11 cellular contexts compared by ENCODE assay signal in the genomic region with DNA sequence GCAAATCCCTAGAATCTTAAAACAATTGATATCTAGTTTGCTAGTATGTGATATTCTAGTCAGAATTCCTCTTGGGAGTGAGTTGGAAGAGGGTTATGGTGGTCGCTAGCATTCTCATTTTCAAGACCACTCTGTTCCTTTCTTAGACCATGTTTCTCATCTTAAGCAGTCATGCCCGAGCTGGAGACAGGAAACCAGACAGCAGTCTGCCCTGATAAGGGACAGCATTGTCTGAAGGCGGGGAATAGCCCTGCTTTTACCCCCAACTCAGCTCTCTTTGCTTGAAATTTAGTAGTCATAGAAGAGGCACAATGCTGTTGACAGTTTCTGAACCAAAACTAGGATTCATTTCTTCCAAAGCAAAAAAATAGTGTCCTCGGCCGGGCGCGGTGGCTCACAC. TPM values are rescaled to one million over a fixed set of nuclear protein-coding genes. Genes with fewer than 3 reads are reported as not detected.
DNase-seq lines count a peak whose midpoint lies in the region; ATAC-seq and TF ChIP-seq lines count a peak whose summit lies in the region.
"Had no signal": no experiment of that assay in that cellular context is flagged by ENCODE, and none has a peak within 500 bp of the region (broad histone marks: within the 10 kb centered on the region; RNA-seq: fewer than 3 reads in every experiment).

No MANE protein-coding gene starts in this region.

- H3K4me1 ChIP-seq in ascending aorta (peaks cover 36 to 63% of the 10 kb centered on the region in 2 donors), liver (ENCODE audit: control insufficient read depth in 4 of 4, insufficient read depth in 4 of 4, low read length in 3 of 4) (peaks cover 26 to 85% (median 73%) of the 10 kb centered on the region in 4 donors), stomach (peaks cover 61 to 87% (median 79%) of the 10 kb centered on the region in 4 donors)

- no peak overlapping the region for H3K9ac ChIP-seq in liver (ENCODE audit: low read depth in 1 of 2, low read length in 2 of 2)

- no peak for TF ChIP-seq CTCF in ascending aorta (IDR thresholded peaks at IDR 0.05)
- TF ChIP-seq CTCF in liver (IDR thresholded peaks at IDR 0.05; ENCODE audit: low read depth, low read length, missing input control): no peak
- no peak for TF ChIP-seq CTCF in stomach (IDR thresholded peaks at IDR 0.05)

- intact Hi-C loops in ascending aorta (cut with DNase I): loop anchor here (10.0 kb wide), 2 partner anchors 376 to 774 kb away; partner anchors contain the start of gene TBC1D1
- intact Hi-C loops in stomach (cut with DNase I; ENCODE audit: low total_unique reads): no loop called here

- H3K4me3 ChIP-seq in ascending aorta (peak overlapping the region; percentile 20 to 35), liver (ENCODE audit: low read depth in 1 of 3, low read length in 3 of 3) (no peak overlapping the region), stomach (peak overlapping the region in 2 of 4 donors; percentile 0 to 5)

- WGBS in liver: 75% methylated on average over 7 of the region's 7 CpGs
- 60 to 75% (median 75%) methylated on average over 7 of the region's 7 CpGs for WGBS in stomach, 5 donors

- ATAC-seq in HG03025 (IDR thresholded peaks at IDR 0.05; ENCODE audit: low FRiP score, unreplicated experiment) (no peak), HG02588 (IDR thresholded peaks at IDR 0.05; ENCODE audit: unreplicated experiment) (no peak)
- ATAC-seq: esophagus mucosa had no signal

- peak; percentile 46 for DNase-seq in KBM-7
- DNase-seq in ascending aorta (ENCODE audit: low spot score in 2 of 2): no peak
- no peak for DNase-seq in stomach
- no peak for DNase-seq in cerebellar nuclear complex (lab: John Stamatoyannopoulos, UW)
- DNase-seq in midbrain (lab: John Stamatoyannopoulos, UW): no peak
- DNase-seq: NCI-H1436; stimulated activated CD4-positive, alpha-beta T cell treated with anti-CD3 and anti-CD28 coated beads, Interleukin-2, amount 100 ng/mL, for 48 hours had no signal

- H3K9me3 ChIP-seq in ascending aorta (no peaks in the 10 kb centered on the region), liver (ENCODE audit: control insufficient read depth in 4 of 4, low read length in 3 of 4) (no peaks in the 10 kb centered on the region), stomach (no peaks in the 10 kb centered on the region)

- no peaks in the 10 kb centered on the region for H3K36me3 ChIP-seq in ascending aorta
- no peaks in the 10 kb centered on the region for H3K36me3 ChIP-seq in liver (ENCODE audit: control insufficient read depth in 4 of 4, insufficient read depth in 3 of 4, low read depth in 1 of 4, low read length in 3 of 4)
- H3K36me3 ChIP-seq in stomach: no peaks in the 10 kb centered on the region

- peak overlapping the region; percentile 96 to 99 for H3K27ac ChIP-seq in ascending aorta
- H3K27ac ChIP-seq in liver (ENCODE audit: low read depth in 1 of 2, low read length in 2 of 2): peak overlapping the region; percentile 32 to 61
- H3K27ac ChIP-seq in stomach: peak overlapping the region; percentile 77 to 100 (median 99)

- no peak for TF ChIP-seq POLR2A in stomach (IDR thresholded peaks at IDR 0.05)

- in situ Hi-C loops in KBM-7 (cut with MboI; ENCODE audit: low pct_unique_long_range_greater_than_20kb, low sequenced_read_pairs): loop anchor here (25.0 kb wide), 1 partner anchor 357 kb away; no protein-coding TSS in a partner anchor

- no peak for TF ChIP-seq RAD21 in liver (IDR thresholded peaks at IDR 0.05)

- H3K27me3 ChIP-seq in ascending aorta (no peaks in the 10 kb centered on the region), liver (ENCODE audit: control insufficient read depth in 4 of 4, insufficient read depth in 4 of 4, low read length in 3 of 4) (no peaks in the 10 kb centered on the region), stomach (no peaks in the 10 kb centered on the region)

- no peak for TF ChIP-seq EP300 in stomach (IDR thresholded peaks at IDR 0.05)

TF ChIP-seq in liver, 16 proteins besides CTCF, POLR2A, EP300 and RAD21:
- TF ChIP-seq HNF4G (IDR thresholded peaks at IDR 0.05): no peak
- TF ChIP-seq GABPA (IDR thresholded peaks at IDR 0.05 in 1 of 2, conservative IDR thresholded peaks at IDR 0.05 in 1 of 2): no peak
- no peak for TF ChIP-seq MAX (IDR thresholded peaks at IDR 0.05)

RNA-seq across cellular contexts. Expression of gene KLF3, which starts 5.2 kb away (rescaled TPM):
- total RNA-seq in ascending aorta: 21.5 TPM
- 10 to 100 TPM; 20.1 to 77.5 TPM for total RNA-seq in liver
- 10 to 100 TPM; 11.1 to 22.0 TPM for polyA plus RNA-seq in liver
- 100 to 1,000 TPM in 2 of 5 donors, 10 to 100 TPM in 3; 46.4 to 113 (median 79.1) TPM for total RNA-seq in stomach
- polyA plus RNA-seq in stomach: 10 to 100 TPM; 13.0 to 45.1 (median 13.5) TPM

Comparison
In these comparisons a context has a peak if more than half of its experiments do, and no peak if none do; other contexts are left out.
1. H3K27ac ChIP-seq: peak in every context shown above with its lines; median percentile 99 in stomach; 98 in ascending aorta; 46 in liver.
2. H3K4me3 ChIP-seq: peak in ascending aorta (2 of 2); none in liver (0 of 3).